8 cellular contexts compared by ENCODE assay signal in the genomic region with DNA sequence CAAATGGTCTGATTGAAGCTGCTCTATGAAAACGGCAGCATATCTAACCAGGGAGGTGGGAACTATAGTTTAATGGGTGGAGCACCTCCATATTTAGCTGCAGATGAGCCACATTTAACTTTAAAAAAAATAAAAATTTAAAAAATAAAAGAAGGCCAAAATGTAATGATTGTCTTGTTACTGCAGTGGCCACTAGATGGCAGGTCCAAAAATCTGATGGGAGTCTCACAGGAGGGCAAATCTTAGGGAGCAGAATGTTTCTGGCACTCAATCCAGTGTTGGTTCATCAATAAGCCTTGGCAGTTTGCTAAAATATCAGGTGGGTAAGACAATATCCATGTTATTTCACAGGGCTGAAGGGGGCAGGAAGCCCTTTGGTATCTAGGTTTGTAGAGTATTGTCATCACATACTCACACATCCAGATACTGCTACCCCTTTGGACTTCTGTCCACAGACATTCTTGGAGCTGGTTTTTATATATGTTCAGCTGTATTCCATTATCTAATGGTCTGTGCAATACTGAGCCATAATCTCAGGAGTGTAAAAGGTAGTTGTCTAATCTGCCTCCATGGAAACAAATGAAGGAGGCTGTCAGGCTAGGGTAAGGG.
A peak's percentile ranks its signal among the peaks of the same experiment; 100 is the strongest.
DNase-seq lines count a peak whose midpoint lies in the region; ATAC-seq and TF ChIP-seq lines count a peak whose summit lies in the region.

No MANE protein-coding gene starts in this region.

- H3K27me3 Mint-ChIP-seq in type B pancreatic cell: no peaks in the 10 kb centered on the region
- no peaks in the 10 kb centered on the region for H3K27me3 Mint-ChIP-seq in naive thymus-derived CD8-positive, alpha-beta T cell

- H3K4me3 ChIP-seq in cardiac muscle cell (no peak overlapping the region), fibroblast of pulmonary artery (replicated peaks; ENCODE audit: low read depth, low read length) (no peak overlapping the region), spleen (no peak overlapping the region)

- no peak overlapping the region for H3K27ac Mint-ChIP-seq in type B pancreatic cell
- no peak overlapping the region for H3K27ac Mint-ChIP-seq in naive thymus-derived CD8-positive, alpha-beta T cell

- H3K9me3 Mint-ChIP-seq in type B pancreatic cell: no peaks in the 10 kb centered on the region
- H3K9me3 Mint-ChIP-seq in naive thymus-derived CD8-positive, alpha-beta T cell: peaks cover 0 to 3% (median 0%) of the 10 kb centered on the region in 9 donors

- no peaks in the 10 kb centered on the region for H3K27me3 ChIP-seq in cardiac muscle cell
- no peaks in the 10 kb centered on the region for H3K27me3 ChIP-seq in spleen (replicated peaks in 1 of 7)

- no peaks in the 10 kb centered on the region for H3K4me1 ChIP-seq in cardiac muscle cell (ENCODE audit: low read depth)
- H3K4me1 ChIP-seq in spleen: no peaks in the 10 kb centered on the region

- H3K27ac ChIP-seq in cardiac muscle cell: no peak overlapping the region
- no peak overlapping the region for H3K27ac ChIP-seq in substantia nigra (ENCODE audit: low read depth, low read length, poor library complexity, severe bottlenecking)
- H3K27ac ChIP-seq in spleen: no peak overlapping the region

- H3K4me1 Mint-ChIP-seq in type B pancreatic cell (ENCODE audit: unreplicated experiment): no peaks in the 10 kb centered on the region
- peaks cover under 1 to 4% (median 3%) of the 10 kb centered on the region in 4 donors for H3K4me1 Mint-ChIP-seq in naive thymus-derived CD8-positive, alpha-beta T cell

- no peak for TF ChIP-seq POLR2A in spleen (IDR thresholded peaks at IDR 0.05)

- ATAC-seq in Right ventricle myocardium inferior: no peak
- no peak for ATAC-seq in naive thymus-derived CD8-positive, alpha-beta T cell

- POLR2A ChIA-PET in naive thymus-derived CD8-positive, alpha-beta T cell (lab: Charles Lee): no interaction called here

- WGBS in spleen, 5 donors: 60 to 75% (median 74%) methylated on average over 1 of the region's 1 CpG

- peak; percentile 66 for TF ChIP-seq CTCF in cardiac muscle cell (IDR thresholded peaks at IDR 0.05; ENCODE audit: low read depth, low read length)
- peak; percentile 68 for TF ChIP-seq CTCF in fibroblast of pulmonary artery (IDR thresholded peaks at IDR 0.05; ENCODE audit: low read length, missing control alignments)
- TF ChIP-seq CTCF in type B pancreatic cell (conservative IDR thresholded peaks at IDR 0.05): peak; percentile 75
- peak in 5 of 11 experiments; percentile 14 to 33 (median 26) for TF ChIP-seq CTCF in spleen (IDR thresholded peaks at IDR 0.05 in 8 of 11, conservative IDR thresholded peaks at IDR 0.05 in 3 of 11)

- no peak overlapping the region for H3K4me3 Mint-ChIP-seq in type B pancreatic cell
- H3K4me3 Mint-ChIP-seq in naive thymus-derived CD8-positive, alpha-beta T cell: no peak overlapping the region

- DNase-seq in cardiac muscle cell (ENCODE audit: low read depth in 1 of 2, low spot score in 1 of 2) (peak; percentile 31 to 34), Right ventricle myocardium inferior (ENCODE audit: missing footprints) (no peak), OCI-M1 (lab: John Stamatoyannopoulos, UW) (peak; percentile 8), fibroblast of pulmonary artery (ENCODE audit: low read depth) (peak; percentile 41), type B pancreatic cell (ENCODE audit: extremely low spot score, unreplicated experiment) (no peak), substantia nigra (lab: John Stamatoyannopoulos, UW) (no peak), spleen (no peak)
- no peak for DNase-seq in naive thymus-derived CD8-positive, alpha-beta T cell

- no peaks in the 10 kb centered on the region for H3K9me3 ChIP-seq in cardiac muscle cell (ENCODE audit: low read depth)
- H3K9me3 ChIP-seq in spleen: peaks cover 0 to under 1% (median 0%) of the 10 kb centered on the region in 8 donors

- intact Hi-C loops in Right ventricle myocardium inferior (cut with DNase I) (no loop called here), spleen (cut with DNase I; ENCODE audit: low total_unique reads) (no loop called here)

- no peaks in the 10 kb centered on the region for H3K36me3 ChIP-seq in cardiac muscle cell
- H3K36me3 ChIP-seq in spleen: peaks cover 0 to 11% (median 0%) of the 10 kb centered on the region in 6 donors

- H3K36me3 Mint-ChIP-seq in type B pancreatic cell: no peaks in the 10 kb centered on the region
- peaks cover 6 to 17% (median 15%) of the 10 kb centered on the region in 3 donors for H3K36me3 Mint-ChIP-seq in naive thymus-derived CD8-positive, alpha-beta T cell

Comparison
In these comparisons a context has a peak if more than half of its experiments do, and no peak if none do; other contexts are left out.
1. DNase-seq: peak in cardiac muscle cell (2 of 2), OCI-M1 (single experiment) and fibroblast of pulmonary artery (single experiment); none in Right ventricle myocardium inferior (single experiment), type B pancreatic cell (single experiment), naive thymus-derived CD8-positive, alpha-beta T cell (0 of 10), substantia nigra (0 of 49) and spleen (single experiment).